ENCODE assay signal across 25 cellular contexts in genomic region chr20:34574426-34574825, GRCh38. TPM values are rescaled to one million over a fixed set of nuclear protein-coding genes. Genes with fewer than 3 reads are reported as not detected.
"Had no signal": no experiment of that assay in that cellular context is flagged by ENCODE, and none has a peak within 500 bp of the region (broad histone marks: within the 10 kb centered on the region; RNA-seq: fewer than 3 reads in every experiment).

No MANE protein-coding gene starts in this region.

- H3K9me3 Mint-ChIP-seq: activated CD8-positive, alpha-beta T cell treated with anti-CD3 and anti-CD28 coated beads for 36 hours; activated naive CD4-positive, alpha-beta T cell treated with anti-CD3 and anti-CD28 coated beads, Interleukin-2, amount 50 U/mL, for 72 hours; activated T-cell treated with anti-CD3 and anti-CD28 coated beads, Interleukin-2, amount 50 U/mL, for 72 hours had no signal

- H3K4me3 ChIP-seq: cardiac muscle cell, K562, SJCRH30 had no signal

- H3K27me3 Mint-ChIP-seq: activated CD8-positive, alpha-beta T cell treated with anti-CD3 and anti-CD28 coated beads for 36 hours had no signal

- DNase-seq: activated CD4-positive, alpha-beta T cell treated with anti-CD3 and anti-CD28 coated beads, Interleukin-2, amount 50 U/mL, for 1 hour; activated CD4-positive, CD25-positive, alpha-beta regulatory T cell; activated CD8-positive, alpha-beta T cell treated with anti-CD3 and anti-CD28 coated beads for 36 hours; activated naive CD4-positive, alpha-beta T cell treated with Interleukin-2 at 50 U/mL for 16 hours; activated T-cell treated with anti-CD3 and anti-CD28 coated beads, Interleukin-2, amount 50 U/mL, for 72 hours; brain microvascular endothelial cell; Karpas-422; MM.1S; NCI-H1105 treated with DMSO at 0.1 percent for 48 hours; NCI-H1436 treated with DMSO at 0.1 percent for 48 hours; NCI-H187; NCI-H2081; NCI-H510A treated with DMSO at 0.1 percent for 48 hours; NCI-H69; NK-92 treated with Interleukin-12 subunit alpha and Interleukin-12 subunit beta, amount 100 ng/mL, for 24 hours; OCI-M1; Right ventricle myocardium superior; RPMI8226; SJCRH30; SK-N-SH; T-helper 1 cell had no signal

- H3K27ac Mint-ChIP-seq: activated CD8-positive, alpha-beta T cell treated with anti-CD3 and anti-CD28 coated beads for 36 hours; activated T-cell treated with anti-CD3 and anti-CD28 coated beads, Interleukin-2, amount 50 U/mL, for 72 hours had no signal

- H3K27me3 ChIP-seq: brain microvascular endothelial cell, cardiac muscle cell, SJCRH30 had no signal

- H3K36me3 ChIP-seq: brain microvascular endothelial cell, cardiac muscle cell, SJCRH30 had no signal

- H3K9me3 ChIP-seq: SJCRH30, SK-N-SH had no signal

- H3K4me1 ChIP-seq: SJCRH30 had no signal

- H3K4me3 Mint-ChIP-seq: activated CD8-positive, alpha-beta T cell treated with anti-CD3 and anti-CD28 coated beads for 36 hours; activated T-cell treated with anti-CD3 and anti-CD28 coated beads, Interleukin-2, amount 50 U/mL, for 72 hours had no signal

- H3K27ac ChIP-seq: brain microvascular endothelial cell, cardiac muscle cell, SJCRH30, VCaP had no signal

- H3K9ac ChIP-seq: SK-N-SH had no signal

RNA-seq across cellular contexts. Expression of gene MAP1LC3A, which starts 15.9 kb away (rescaled TPM):
- polyA plus RNA-seq: K562 had no signal
